9 cellular contexts compared by ENCODE assay signal in genomic region chr4:153224474-153224873, GRCh38. TPM values are rescaled to one million over a fixed set of nuclear protein-coding genes. Genes with fewer than 3 reads are reported as not detected.
DNase-seq lines count a peak whose midpoint lies in the region; ATAC-seq and TF ChIP-seq lines count a peak whose summit lies in the region.
"Had no signal": no experiment of that assay in that cellular context is flagged by ENCODE, and none has a peak within 500 bp of the region (broad histone marks: within the 10 kb centered on the region; RNA-seq: fewer than 3 reads in every experiment).

No MANE protein-coding gene starts in this region.

- H3K4me3 ChIP-seq in PC-9 (0 out of 2 replicates have a peak overlapping the region, but pooled peaks have one; percentile 6), fibroblast of the aortic adventitia (ENCODE audit: low read depth, low read length) (peak overlapping the region; percentile 79), lower lobe of right lung (no peak overlapping the region)

- no peaks in the 10 kb centered on the region for H4K20me1 ChIP-seq in PC-9 (ENCODE audit: insufficient read depth)

- H3K4me1 ChIP-seq in PC-9 (replicated peaks; ENCODE audit: insufficient read depth) (peaks cover 23% of the 10 kb centered on the region), lower lobe of right lung (peaks cover 13% of the 10 kb centered on the region)

- intact Hi-C loops in CD4-positive, alpha-beta T cell (cut with DNase I, micrococcal nuclease) = no loop called here
- intact Hi-C loops in PC-9 (cut with micrococcal nuclease; ENCODE audit: unreplicated experiment) = loop anchor here (1.0 to 5.0 kb wide), 3 partner anchors 19 to 242 kb away; no protein-coding TSS in a partner anchor
- intact Hi-C loops in lower lobe of right lung (cut with DNase I) = no loop called here

- H3K9me2 ChIP-seq in PC-9 (ENCODE audit: insufficient read depth) = no peaks in the 10 kb centered on the region

- POLR2A ChIA-PET in CD4-positive, alpha-beta T cell (lab: Charles Lee) = interaction anchor here (3.4 kb wide), 1 partner anchor 24 kb away, joined by 26 read pairs; no protein-coding TSS in a partner anchor
- POLR2A ChIA-PET in PC-9 (lab: Charles Lee; ENCODE audit: unreplicated experiment) = no interaction called here

- peaks cover 54% of the 10 kb centered on the region for H3K79me2 ChIP-seq in PC-9 (ENCODE audit: low read depth)

- DNase-seq in CD4-positive, alpha-beta T cell = no peak
- DNase-seq in PC-9 (no peak), fibroblast of the aortic adventitia (ENCODE audit: low read depth) (peak; percentile 28), progenitor cell of endocrine pancreas (ENCODE audit: low spot score, unreplicated experiment) (no peak), H4 (ENCODE audit: low spot score) (no peak), lower lobe of right lung (no peak)
- no peak for DNase-seq in activated CD8-positive, alpha-beta memory T cell treated with anti-CD3 and anti-CD28 coated beads, Interleukin-2, amount 50 U/mL, for 48 hours
- DNase-seq: brain microvascular endothelial cell had no signal

- CTCF ChIA-PET in CD4-positive, alpha-beta T cell (lab: Charles Lee) = interaction anchor here (1.5 kb wide), 1 partner anchor 19 kb away, joined by 4 read pairs; no protein-coding TSS in a partner anchor
- CTCF ChIA-PET in PC-9 (lab: Charles Lee) = no interaction called here

- TF ChIP-seq CTCF in CD4-positive, alpha-beta T cell (IDR thresholded peaks at IDR 0.05) = no peak
- TF ChIP-seq CTCF in PC-9 (conservative IDR thresholded peaks at IDR 0.05) (no peak), fibroblast of the aortic adventitia (IDR thresholded peaks at IDR 0.05; ENCODE audit: insufficient read depth, low read length) (no peak), progenitor cell of endocrine pancreas (IDR thresholded peaks at IDR 0.05; ENCODE audit: unreplicated experiment) (no peak), lower lobe of right lung (IDR thresholded peaks at IDR 0.05) (no peak)

- H3F3A ChIP-seq in PC-9 (ENCODE audit: insufficient read depth, low read depth) = peaks cover 17% of the 10 kb centered on the region

- H3K27ac ChIP-seq in CD4-positive, alpha-beta T cell (ENCODE audit: low read depth, low read length) = no peak overlapping the region
- peak overlapping the region; percentile 67 for H3K27ac ChIP-seq in PC-9
- H3K27ac ChIP-seq in lower lobe of right lung = no peak overlapping the region
- H3K27ac ChIP-seq: brain microvascular endothelial cell had no signal

- H3K27me3 Mint-ChIP-seq in CD4-positive, alpha-beta T cell = no peaks in the 10 kb centered on the region
- no peaks in the 10 kb centered on the region for H3K27me3 Mint-ChIP-seq in progenitor cell of endocrine pancreas

- H3K27me3 ChIP-seq in CD4-positive, alpha-beta T cell (ENCODE audit: control insufficient read depth, insufficient read depth, low read length) = no peaks in the 10 kb centered on the region
- no peaks in the 10 kb centered on the region for H3K27me3 ChIP-seq in PC-9 (ENCODE audit: insufficient read depth, low read depth)
- H3K27me3 ChIP-seq in lower lobe of right lung (ENCODE audit: low read depth) = no peaks in the 10 kb centered on the region
- H3K27me3 ChIP-seq: brain microvascular endothelial cell had no signal

- H3K4me3 Mint-ChIP-seq in CD4-positive, alpha-beta T cell = peak overlapping the region; percentile 92
- H3K4me3 Mint-ChIP-seq in progenitor cell of endocrine pancreas (ENCODE audit: low read depth) = peak overlapping the region; percentile 80

- H3K9me3 Mint-ChIP-seq in CD4-positive, alpha-beta T cell = no peaks in the 10 kb centered on the region
- H3K9me3 Mint-ChIP-seq in progenitor cell of endocrine pancreas (ENCODE audit: low read depth) = no peaks in the 10 kb centered on the region

- ATAC-seq in CD4-positive, alpha-beta T cell (ENCODE audit: poor library complexity) = no peak
- ATAC-seq in HG02759 (IDR thresholded peaks at IDR 0.05; ENCODE audit: unreplicated experiment) = no peak
- ATAC-seq in lower lobe of right lung = no peak

- H3K36me3 ChIP-seq in PC-9 (ENCODE audit: low read depth) (peaks cover 13% of the 10 kb centered on the region), lower lobe of right lung (no peaks in the 10 kb centered on the region)
- H3K36me3 ChIP-seq: brain microvascular endothelial cell had no signal

- H3K9me3 ChIP-seq in CD4-positive, alpha-beta T cell (ENCODE audit: control insufficient read depth, low read length) = no peaks in the 10 kb centered on the region
- 0 out of 2 replicates have a peak, but pooled peaks cover 3% of the 10 kb centered on the region for H3K9me3 ChIP-seq in PC-9 (ENCODE audit: insufficient read depth, low read depth)
- H3K9me3 ChIP-seq in lower lobe of right lung = no peaks in the 10 kb centered on the region

- BruUV-seq in PC-9 (replicated peaks; lab: Mats Ljungman, UMichigan) = no TSS peak

- H2AFZ ChIP-seq in PC-9 = no peak overlapping the region

- peaks cover 40% of the 10 kb centered on the region for H3K4me1 Mint-ChIP-seq in CD4-positive, alpha-beta T cell (ENCODE audit: low read depth)
- peaks cover 44% of the 10 kb centered on the region for H3K4me1 Mint-ChIP-seq in progenitor cell of endocrine pancreas (ENCODE audit: low read depth)

- peak overlapping the region; percentile 34; the same call in 1 of the 2 replicates for H3K4me2 ChIP-seq in PC-9

- peak overlapping the region; percentile 25 for H3K27ac Mint-ChIP-seq in CD4-positive, alpha-beta T cell
- H3K27ac Mint-ChIP-seq in progenitor cell of endocrine pancreas = peak overlapping the region; percentile 53

- H3K36me3 Mint-ChIP-seq in CD4-positive, alpha-beta T cell (ENCODE audit: low read depth) = no peaks in the 10 kb centered on the region
- peaks cover 10% of the 10 kb centered on the region for H3K36me3 Mint-ChIP-seq in progenitor cell of endocrine pancreas (ENCODE audit: insufficient read depth)

RNA-seq across cellular contexts. Expression of gene TRIM2, which starts 20.2 kb away (rescaled TPM):
- total RNA-seq in CD4-positive, alpha-beta T cell = 1 to 10 TPM; 1.9 to 3.4 TPM
- total RNA-seq in PC-9 (2021) (56.0 and 87.0 TPM in 2 replicates), fibroblast of the aortic adventitia (ENCODE audit: low replicate concordance) (34.6 and 78.5 TPM in 2 replicates), progenitor cell of endocrine pancreas (52.5 and 59.6 TPM in 2 replicates), lower lobe of right lung (32.6 TPM)
- total RNA-seq in H4 (2014; rRNA removed; shearing (Covaris generic)) = 16.5 and 22.0 TPM in 2 replicates
